ENCODE assay signal across 23 cellular contexts in the genomic region with DNA sequence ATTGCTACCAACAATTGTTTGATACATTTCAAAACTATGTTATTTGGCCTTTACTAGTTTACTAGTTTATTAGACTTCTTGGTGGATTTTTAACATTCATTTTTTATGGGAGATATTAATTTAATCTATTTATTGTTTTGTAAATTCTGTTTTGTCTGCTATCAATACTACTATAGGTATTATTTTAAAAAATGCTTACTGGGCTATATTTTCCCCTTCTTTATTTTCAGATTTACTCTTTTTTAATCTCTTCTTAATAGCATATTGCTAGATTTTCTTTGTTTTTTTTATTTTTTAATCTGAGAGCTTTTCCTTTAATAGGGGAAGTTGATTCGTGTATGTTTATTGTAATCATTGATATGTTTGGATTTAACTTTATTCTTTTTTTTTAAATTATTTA.
"Had no signal": no experiment of that assay in that cellular context is flagged by ENCODE, and none has a peak within 500 bp of the region (broad histone marks: within the 10 kb centered on the region; RNA-seq: fewer than 3 reads in every experiment).

No MANE protein-coding gene starts in this region.

- H3K27me3 Mint-ChIP-seq: effector memory CD8-positive, alpha-beta T cell; naive B cell; natural killer cell treated with Interleukin-12 subunit alpha and Interleukin-12 subunit beta and Interleukin-15 and Interleukin-18, amount 100 ng/mL, for 72 hours; stimulated activated naive B cell treated with anti-CD40 and anti-IgM and Interleukin-4, amounts not matched to agents 10 μg/mL and 1 μg/mL and 100 μg/mL, for 72 hours; stimulated activated naive CD8-positive, alpha-beta T cell treated with anti-CD3 and anti-CD28 coated beads, Interleukin-15, Interleukin-2, amounts not matched to agents 100 ng/mL and 50 ng/mL, for 24 hours had no signal

- H3K4me3 ChIP-seq: gastrocnemius medialis, heart left ventricle, hepatocyte, left lung, mucosa of descending colon, prostate gland, right atrium auricular region, sigmoid colon, spleen, thoracic aorta, tibial nerve, upper lobe of left lung had no signal

- H3K9me3 ChIP-seq: gastrocnemius medialis, heart left ventricle, left lung, mucosa of descending colon, prostate gland, right atrium auricular region, sigmoid colon, spleen, thoracic aorta, tibial nerve, upper lobe of left lung had no signal

- H3K4me3 Mint-ChIP-seq: effector memory CD8-positive, alpha-beta T cell; mesothelial cell of epicardium; naive B cell; natural killer cell treated with Interleukin-12 subunit alpha and Interleukin-12 subunit beta and Interleukin-15 and Interleukin-18, amount 100 ng/mL, for 72 hours; neural crest cell; stimulated activated naive B cell treated with anti-CD40 and anti-IgM and Interleukin-4, amounts not matched to agents 10 μg/mL and 1 μg/mL and 100 μg/mL, for 72 hours; stimulated activated naive CD8-positive, alpha-beta T cell treated with anti-CD3 and anti-CD28 coated beads, Interleukin-15, Interleukin-2, amounts not matched to agents 100 ng/mL and 50 ng/mL, for 24 hours had no signal

- H3K4me2 ChIP-seq: hepatocyte had no signal

- H3K4me1 ChIP-seq: prostate gland, right atrium auricular region, sigmoid colon, tibial nerve had no signal

- DNase-seq: cortex of kidney; effector memory CD8-positive, alpha-beta T cell; gastrocnemius medialis; heart left ventricle; kidney; left lung; mesenchymal stem cell; mucosa of descending colon; naive B cell; sigmoid colon; spleen; stimulated activated naive B cell treated with anti-CD40 and anti-IgM and Interleukin-4, amounts not matched to agents 10 μg/mL and 1 μg/mL and 100 μg/mL, for 72 hours had no signal

- ATAC-seq: effector memory CD8-positive, alpha-beta T cell; gastrocnemius medialis; heart left ventricle; left lung; mucosa of descending colon; natural killer cell treated with Interleukin-12 subunit alpha and Interleukin-12 subunit beta and Interleukin-15 and Interleukin-18, amount 100 ng/mL, for 72 hours; stimulated activated naive B cell treated with anti-CD40 and anti-IgM and Interleukin-4, amounts not matched to agents 10 μg/mL and 1 μg/mL and 100 μg/mL, for 72 hours had no signal

- H3K9me3 Mint-ChIP-seq: effector memory CD8-positive, alpha-beta T cell; mesothelial cell of epicardium; neural crest cell; stimulated activated naive CD8-positive, alpha-beta T cell treated with anti-CD3 and anti-CD28 coated beads, Interleukin-15, Interleukin-2, amounts not matched to agents 100 ng/mL and 50 ng/mL, for 24 hours had no signal

- H3K36me3 ChIP-seq: gastrocnemius medialis, heart left ventricle, left lung, prostate gland, right atrium auricular region, sigmoid colon, spleen, thoracic aorta, tibial nerve, upper lobe of left lung had no signal

- H3K27me3 ChIP-seq: gastrocnemius medialis, heart left ventricle, hepatocyte, left lung, right atrium auricular region, sigmoid colon, spleen, tibial nerve, upper lobe of left lung had no signal

- H2AFZ ChIP-seq: hepatocyte had no signal

- H3K27ac Mint-ChIP-seq: effector memory CD8-positive, alpha-beta T cell; mesothelial cell of epicardium; naive B cell; natural killer cell treated with Interleukin-12 subunit alpha and Interleukin-12 subunit beta and Interleukin-15 and Interleukin-18, amount 100 ng/mL, for 72 hours; stimulated activated naive B cell treated with anti-CD40 and anti-IgM and Interleukin-4, amounts not matched to agents 10 μg/mL and 1 μg/mL and 100 μg/mL, for 72 hours; stimulated activated naive CD8-positive, alpha-beta T cell treated with anti-CD3 and anti-CD28 coated beads, Interleukin-15, Interleukin-2, amounts not matched to agents 100 ng/mL and 50 ng/mL, for 24 hours had no signal

- FAIRE-seq: kidney, urothelium cell line had no signal

- H3K4me1 Mint-ChIP-seq: mesothelial cell of epicardium had no signal

- H3K79me2 ChIP-seq: hepatocyte had no signal

- H3K27ac ChIP-seq: gastrocnemius medialis, heart left ventricle, hepatocyte, left lung, prostate gland, right atrium auricular region, sigmoid colon, spleen, thoracic aorta, tibial nerve, upper lobe of left lung had no signal

- H3K36me3 Mint-ChIP-seq: natural killer cell treated with Interleukin-12 subunit alpha and Interleukin-12 subunit beta and Interleukin-15 and Interleukin-18, amount 100 ng/mL, for 72 hours had no signal
